In the genomic region with DNA sequence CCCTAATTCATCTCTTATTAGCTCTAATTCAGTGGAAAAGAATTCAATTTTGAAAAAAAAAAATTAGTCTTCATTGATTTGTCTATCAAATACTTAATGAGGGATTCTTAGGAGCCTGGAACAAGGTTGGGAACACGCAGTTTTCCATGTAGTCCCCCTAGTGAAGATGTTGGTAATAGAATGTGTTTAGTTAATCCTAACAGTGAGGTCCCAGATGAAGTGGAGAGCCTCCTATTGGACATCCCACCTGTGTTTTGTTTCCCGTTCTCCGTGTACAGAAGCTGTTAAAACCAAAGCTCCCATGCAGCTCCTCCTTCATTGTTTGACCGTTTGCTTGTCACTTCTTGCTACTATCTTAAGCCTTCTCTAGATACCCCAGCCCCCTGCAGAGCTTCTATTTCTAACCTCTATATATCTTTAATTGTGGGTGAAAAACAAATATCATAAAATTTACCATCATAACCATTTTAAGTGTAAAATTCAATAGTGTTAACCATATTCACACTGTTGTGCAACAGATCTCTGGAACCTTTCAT, we compare ENCODE assay signal across 1 cellular context.
TF ChIP-seq lines count a peak whose summit lies in the region.

No MANE protein-coding gene starts in this region.

TF ChIP-seq in A549, 52 proteins besides CTCF, POLR2A, EP300 and RAD21 (continued from another document):
- TF ChIP-seq, protein P1, sequence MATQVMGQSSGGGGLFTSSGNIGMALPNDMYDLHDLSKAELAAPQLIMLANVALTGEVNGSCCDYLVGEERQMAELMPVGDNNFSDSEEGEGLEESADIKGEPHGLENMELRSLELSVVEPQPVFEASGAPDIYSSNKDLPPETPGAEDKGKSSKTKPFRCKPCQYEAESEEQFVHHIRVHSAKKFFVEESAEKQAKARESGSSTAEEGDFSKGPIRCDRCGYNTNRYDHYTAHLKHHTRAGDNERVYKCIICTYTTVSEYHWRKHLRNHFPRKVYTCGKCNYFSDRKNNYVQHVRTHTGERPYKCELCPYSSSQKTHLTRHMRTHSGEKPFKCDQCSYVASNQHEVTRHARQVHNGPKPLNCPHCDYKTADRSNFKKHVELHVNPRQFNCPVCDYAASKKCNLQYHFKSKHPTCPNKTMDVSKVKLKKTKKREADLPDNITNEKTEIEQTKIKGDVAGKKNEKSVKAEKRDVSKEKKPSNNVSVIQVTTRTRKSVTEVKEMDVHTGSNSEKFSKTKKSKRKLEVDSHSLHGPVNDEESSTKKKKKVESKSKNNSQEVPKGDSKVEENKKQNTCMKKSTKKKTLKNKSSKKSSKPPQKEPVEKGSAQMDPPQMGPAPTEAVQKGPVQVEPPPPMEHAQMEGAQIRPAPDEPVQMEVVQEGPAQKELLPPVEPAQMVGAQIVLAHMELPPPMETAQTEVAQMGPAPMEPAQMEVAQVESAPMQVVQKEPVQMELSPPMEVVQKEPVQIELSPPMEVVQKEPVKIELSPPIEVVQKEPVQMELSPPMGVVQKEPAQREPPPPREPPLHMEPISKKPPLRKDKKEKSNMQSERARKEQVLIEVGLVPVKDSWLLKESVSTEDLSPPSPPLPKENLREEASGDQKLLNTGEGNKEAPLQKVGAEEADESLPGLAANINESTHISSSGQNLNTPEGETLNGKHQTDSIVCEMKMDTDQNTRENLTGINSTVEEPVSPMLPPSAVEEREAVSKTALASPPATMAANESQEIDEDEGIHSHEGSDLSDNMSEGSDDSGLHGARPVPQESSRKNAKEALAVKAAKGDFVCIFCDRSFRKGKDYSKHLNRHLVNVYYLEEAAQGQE (IDR thresholded peaks at IDR 0.05): no peak
- TF ChIP-seq CHD2 (IDR thresholded peaks at IDR 0.05; ENCODE audit: low read length, partially characterized antibody) (no peak), RARB (CRISPR knock-in tag; IDR thresholded peaks at IDR 0.05) (no peak), CHD4 (IDR thresholded peaks at IDR 0.05; ENCODE audit: borderline replicate concordance) (no peak), RCOR1 (IDR thresholded peaks at IDR 0.05; ENCODE audit: low read depth, low read length) (no peak), ZSCAN20 (CRISPR knock-in tag; IDR thresholded peaks at IDR 0.05) (no peak), RNF2 (IDR thresholded peaks at IDR 0.05; ENCODE audit: borderline replicate concordance, low read depth) (no peak), HDAC2 (IDR thresholded peaks at IDR 0.05) (no peak), KDM5A (IDR thresholded peaks at IDR 0.05) (no peak)
- TF ChIP-seq, protein P2, sequence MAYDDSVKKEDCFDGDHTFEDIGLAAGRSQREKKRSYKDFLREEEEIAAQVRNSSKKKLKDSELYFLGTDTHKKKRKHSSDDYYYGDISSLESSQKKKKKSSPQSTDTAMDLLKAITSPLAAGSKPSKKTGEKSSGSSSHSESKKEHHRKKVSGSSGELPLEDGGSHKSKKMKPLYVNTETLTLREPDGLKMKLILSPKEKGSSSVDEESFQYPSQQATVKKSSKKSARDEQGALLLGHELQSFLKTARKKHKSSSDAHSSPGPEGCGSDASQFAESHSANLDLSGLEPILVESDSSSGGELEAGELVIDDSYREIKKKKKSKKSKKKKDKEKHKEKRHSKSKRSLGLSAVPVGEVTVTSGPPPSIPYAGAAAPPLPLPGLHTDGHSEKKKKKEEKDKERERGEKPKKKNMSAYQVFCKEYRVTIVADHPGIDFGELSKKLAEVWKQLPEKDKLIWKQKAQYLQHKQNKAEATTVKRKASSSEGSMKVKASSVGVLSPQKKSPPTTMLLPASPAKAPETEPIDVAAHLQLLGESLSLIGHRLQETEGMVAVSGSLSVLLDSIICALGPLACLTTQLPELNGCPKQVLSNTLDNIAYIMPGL (CRISPR knock-in tag; IDR thresholded peaks at IDR 0.05; ENCODE audit: borderline replicate concordance): no peak
- TF ChIP-seq, protein P3, sequence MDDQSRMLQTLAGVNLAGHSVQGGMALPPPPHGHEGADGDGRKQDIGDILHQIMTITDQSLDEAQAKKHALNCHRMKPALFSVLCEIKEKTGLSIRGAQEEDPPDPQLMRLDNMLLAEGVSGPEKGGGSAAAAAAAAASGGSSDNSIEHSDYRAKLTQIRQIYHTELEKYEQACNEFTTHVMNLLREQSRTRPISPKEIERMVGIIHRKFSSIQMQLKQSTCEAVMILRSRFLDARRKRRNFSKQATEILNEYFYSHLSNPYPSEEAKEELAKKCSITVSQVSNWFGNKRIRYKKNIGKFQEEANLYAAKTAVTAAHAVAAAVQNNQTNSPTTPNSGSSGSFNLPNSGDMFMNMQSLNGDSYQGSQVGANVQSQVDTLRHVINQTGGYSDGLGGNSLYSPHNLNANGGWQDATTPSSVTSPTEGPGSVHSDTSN (IDR thresholded peaks at IDR 0.05): no peak
- TF ChIP-seq, protein P4, sequence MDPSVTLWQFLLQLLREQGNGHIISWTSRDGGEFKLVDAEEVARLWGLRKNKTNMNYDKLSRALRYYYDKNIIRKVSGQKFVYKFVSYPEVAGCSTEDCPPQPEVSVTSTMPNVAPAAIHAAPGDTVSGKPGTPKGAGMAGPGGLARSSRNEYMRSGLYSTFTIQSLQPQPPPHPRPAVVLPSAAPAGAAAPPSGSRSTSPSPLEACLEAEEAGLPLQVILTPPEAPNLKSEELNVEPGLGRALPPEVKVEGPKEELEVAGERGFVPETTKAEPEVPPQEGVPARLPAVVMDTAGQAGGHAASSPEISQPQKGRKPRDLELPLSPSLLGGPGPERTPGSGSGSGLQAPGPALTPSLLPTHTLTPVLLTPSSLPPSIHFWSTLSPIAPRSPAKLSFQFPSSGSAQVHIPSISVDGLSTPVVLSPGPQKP (IDR thresholded peaks at IDR 0.05; ENCODE audit: low read depth, low read length): no peak
TF ChIP-seq in A549: peak in this region for 0.
